30 cellular contexts compared by ENCODE assay signal in the genomic region with DNA sequence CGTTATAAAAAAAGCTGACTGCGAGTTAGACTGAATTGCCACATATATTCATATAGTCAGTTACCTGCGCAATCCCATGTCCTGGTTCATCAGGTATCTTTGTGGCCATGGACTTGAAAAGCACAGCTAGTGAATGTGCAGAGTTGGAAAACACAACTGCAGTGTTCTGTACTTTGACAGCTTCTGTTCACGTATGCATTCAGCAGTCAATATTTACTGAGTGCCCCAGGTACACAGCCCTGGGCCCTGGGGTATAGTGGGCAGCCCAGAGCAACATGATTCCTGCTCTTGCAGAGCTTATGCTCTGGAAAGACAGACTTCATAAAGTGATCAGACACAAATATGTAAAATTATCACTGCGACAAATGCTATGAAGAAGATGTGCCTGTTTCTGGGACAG.
"Had no signal": no experiment of that assay in that cellular context is flagged by ENCODE, and none has a peak within 500 bp of the region (broad histone marks: within the 10 kb centered on the region; RNA-seq: fewer than 3 reads in every experiment).

No MANE protein-coding gene starts in this region.

- H3K4me3 ChIP-seq: MG63, PC-9, SJCRH30, SK-N-MC had no signal

- H3K9me3 ChIP-seq: MG63, SJCRH30 had no signal

- H2AFZ ChIP-seq: PC-9 had no signal

- H3K27me3 ChIP-seq: MG63, SJCRH30 had no signal

- H3K4me2 ChIP-seq: PC-9 had no signal

- H3K36me3 ChIP-seq: MG63, SJCRH30 had no signal

- ATAC-seq: Panc1, Right ventricle myocardium inferior, SK-N-SH treated with all-trans-retinoic acid at 6 μM for 48 hours had no signal

- FAIRE-seq: RCC 7860 had no signal

- H3K4me1 ChIP-seq: SJCRH30 had no signal

- H3K27ac ChIP-seq: PC-9, RWPE1, SJCRH30, SK-N-MC had no signal

- DNase-seq: Kasumi-1, KG1, MG63, NCI-H1048, NCI-H1105 treated with DMSO at 0.1 percent for 48 hours, NCI-H1417, NCI-H1436 treated with DMSO at 0.1 percent for 48 hours, NCI-H1694 treated with DMSO at 0.1 percent for 48 hours, NCI-H2029, NCI-H2081, NCI-H2171 treated with DMSO at 0.1 percent for 48 hours, NCI-H2227 treated with DMSO at 0.1 percent for 48 hours, NCI-H345, NCI-H446, NCI-H510A treated with DMSO at 0.1 percent for 48 hours, NCI-H524 treated with DMSO at 0.1 percent for 48 hours, NCI-H748 treated with DMSO at 0.1 percent for 48 hours, NCI-H82, PC-9, SHP77, SIG-M5, SJCRH30, SW 1271, T-helper 1 cell had no signal
